19 cellular contexts compared by ENCODE assay signal in the genomic region with DNA sequence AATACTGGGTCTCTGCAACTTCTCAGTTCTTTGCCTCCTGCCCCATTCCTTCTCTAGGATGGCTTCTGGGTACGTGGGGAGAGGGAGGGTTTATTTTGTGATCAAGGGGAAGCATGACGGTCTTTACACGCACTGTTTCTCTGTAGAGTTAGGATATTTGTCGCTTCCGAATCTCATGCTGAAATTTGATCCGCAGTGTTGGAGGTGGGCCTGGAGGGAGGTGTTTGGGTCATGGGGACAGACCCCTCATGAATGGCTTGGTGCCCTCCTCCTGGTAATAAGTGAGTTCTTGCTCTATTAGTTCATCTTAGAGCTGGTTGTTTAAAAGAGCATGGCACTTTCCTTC.
"Had no signal": no experiment of that assay in that cellular context is flagged by ENCODE, and none has a peak within 500 bp of the region (broad histone marks: within the 10 kb centered on the region; RNA-seq: fewer than 3 reads in every experiment).

No MANE protein-coding gene starts in this region.

- H3K9me3 ChIP-seq: ascending aorta, gastroesophageal sphincter, right atrium auricular region, transverse colon had no signal

- H3K79me2 ChIP-seq: hepatocyte had no signal

- H3K36me3 ChIP-seq: ascending aorta, cardiac muscle cell, gastroesophageal sphincter, right atrium auricular region, transverse colon had no signal

- H3K4me2 ChIP-seq: hepatocyte had no signal

- H3K27me3 ChIP-seq: ascending aorta, cardiac muscle cell, gastroesophageal sphincter, hepatocyte, right atrium auricular region, transverse colon had no signal

- H3K4me1 ChIP-seq: ascending aorta, gastroesophageal sphincter, right atrium auricular region, transverse colon had no signal

- FAIRE-seq: endothelial cell of umbilical vein had no signal

- H3K27ac ChIP-seq: ascending aorta, cardiac muscle cell, gastroesophageal sphincter, hepatocyte, right atrium auricular region, transverse colon had no signal

- H3K4me3 ChIP-seq: ascending aorta, cardiac muscle cell, gastroesophageal sphincter, hepatocyte, right atrium auricular region, transverse colon had no signal

- DNase-seq: activated CD4-positive, alpha-beta T cell treated with anti-CD3 and anti-CD28 coated beads for 48 hours; activated CD4-positive, alpha-beta T cell treated with anti-CD3 and anti-CD28 coated beads, Interleukin-2, amount 50 U/mL, for 48 hours; activated CD8-positive, alpha-beta memory T cell treated with anti-CD3 and anti-CD28 coated beads for 24 hours; activated effector memory CD4-positive, alpha-beta T cell treated with anti-CD3 and anti-CD28 coated beads, Interleukin-2, amount 50 U/mL, for 16 hours; activated naive CD4-positive, alpha-beta T cell treated with anti-CD3 and anti-CD28 coated beads for 36 hours; activated naive CD8-positive, alpha-beta T cell treated with anti-CD3 and anti-CD28 coated beads, Interleukin-2, amount 10 ng/mL, durations not matched to agents 7 days and 5 days; islet precursor cell; left ventricle myocardium superior; mammary epithelial cell; naive thymus-derived CD4-positive, alpha-beta T cell; stimulated activated CD4-positive, alpha-beta T cell treated with anti-CD3 and anti-CD28 coated beads, Interleukin-2, amount 100 ng/mL, for 48 hours; stimulated activated naive CD4-positive, alpha-beta T cell treated with Interleukin-2 at 50 U/mL for 16 hours; transverse colon had no signal

- ATAC-seq: gastroesophageal sphincter; naive thymus-derived CD4-positive, alpha-beta T cell had no signal

- H2AFZ ChIP-seq: hepatocyte had no signal
